17 cellular contexts compared by ENCODE assay signal in genomic region chr9:133525677-133526076, GRCh38. TPM values are rescaled to one million over a fixed set of nuclear protein-coding genes. Genes with fewer than 3 reads are reported as not detected.
"Had no signal": no experiment of that assay in that cellular context is flagged by ENCODE, and none has a peak within 500 bp of the region (broad histone marks: within the 10 kb centered on the region; RNA-seq: fewer than 3 reads in every experiment).

No MANE protein-coding gene starts in this region.

- H3K36me3 ChIP-seq: ascending aorta, cardiac muscle cell, heart left ventricle had no signal

- DNase-seq: activated B cell treated with CpG ODN at 0.5 μM for 24 hours; activated CD4-positive, alpha-beta T cell treated with anti-CD3 and anti-CD28 coated beads, Interleukin-2, amount 10 ng/mL, durations not matched to agents 24 days and 14 days; activated naive CD4-positive, alpha-beta T cell; effector CD4-positive, alpha-beta T cell; left ventricle myocardium superior; stimulated activated CD4-positive, alpha-beta T cell treated with anti-CD3 and anti-CD28 coated beads, Interleukin-2, amount 100 ng/mL, for 48 hours; stimulated activated naive CD8-positive, alpha-beta T cell treated with anti-CD3 and anti-CD28 coated beads, Interleukin-15, Interleukin-2, amounts not matched to agents 100 U/mL and 50 U/mL, for 24 hours had no signal

- H3K27ac Mint-ChIP-seq: activated B cell treated with CpG ODN at 0.5 μM for 24 hours; activated CD4-positive, alpha-beta T cell treated with anti-CD3 and anti-CD28 coated beads, Interleukin-2, amount 10 ng/mL, durations not matched to agents 24 days and 14 days; activated T-helper 1 cell treated with anti-CD3 and anti-CD28 coated beads, Interleukin-12 subunit alpha, Interleukin-12 subunit beta, Interleukin-2, Interleukin-4 antibody, amounts not matched to agents 30 ng/mL and 10 ng/mL and 1 ng/mL, durations not matched to agents 14 hours and 24 hours and 36 hours; T-helper 1 cell treated with Interleukin-12 subunit alpha and Interleukin-12 subunit beta and Interleukin-4 antibody, amounts not matched to agents 30 μg/mL and 1 μg/mL, for 36 hours had no signal

- H3K9me3 ChIP-seq: ascending aorta, heart left ventricle had no signal

- H3K27ac ChIP-seq: ascending aorta, cardiac muscle cell, coronary artery had no signal

- H3K4me1 Mint-ChIP-seq: activated B cell treated with CpG ODN at 0.5 μM for 24 hours; activated CD4-positive, alpha-beta T cell treated with anti-CD3 and anti-CD28 coated beads, Interleukin-2, amount 10 ng/mL, durations not matched to agents 24 days and 14 days had no signal

- H3K4me3 ChIP-seq: ascending aorta, cardiac muscle cell, coronary artery, heart left ventricle had no signal

- H3K4me3 Mint-ChIP-seq: activated B cell treated with CpG ODN at 0.5 μM for 24 hours; activated CD4-positive, alpha-beta T cell treated with anti-CD3 and anti-CD28 coated beads, Interleukin-2, amount 10 ng/mL, durations not matched to agents 24 days and 14 days; activated T-helper 1 cell treated with anti-CD3 and anti-CD28 coated beads, Interleukin-12 subunit alpha, Interleukin-12 subunit beta, Interleukin-2, Interleukin-4 antibody, amounts not matched to agents 30 ng/mL and 10 ng/mL and 1 ng/mL, durations not matched to agents 14 hours and 24 hours and 36 hours; T-helper 1 cell treated with Interleukin-12 subunit alpha and Interleukin-12 subunit beta and Interleukin-4 antibody, amounts not matched to agents 30 μg/mL and 1 μg/mL, for 36 hours had no signal

- H3K27me3 ChIP-seq: ascending aorta, cardiac muscle cell had no signal

- ATAC-seq: heart left ventricle; left ventricle myocardium superior; stimulated activated naive CD8-positive, alpha-beta T cell treated with anti-CD3 and anti-CD28 coated beads, Interleukin-15, Interleukin-2, amounts not matched to agents 100 U/mL and 50 U/mL, for 24 hours had no signal

- H3K9me3 Mint-ChIP-seq: activated B cell treated with CpG ODN at 0.5 μM for 24 hours; activated CD4-positive, alpha-beta T cell treated with anti-CD3 and anti-CD28 coated beads, Interleukin-2, amount 10 ng/mL, durations not matched to agents 24 days and 14 days; activated T-helper 1 cell treated with anti-CD3 and anti-CD28 coated beads, Interleukin-12 subunit alpha, Interleukin-12 subunit beta, Interleukin-2, Interleukin-4 antibody, amounts not matched to agents 30 ng/mL and 10 ng/mL and 1 ng/mL, durations not matched to agents 14 hours and 24 hours and 36 hours; T-helper 1 cell treated with Interleukin-12 subunit alpha and Interleukin-12 subunit beta and Interleukin-4 antibody, amounts not matched to agents 30 μg/mL and 1 μg/mL, for 36 hours had no signal

RNA-seq across cellular contexts. Expression of gene MYMK, which starts 0.9 kb away (rescaled TPM):
- total RNA-seq: activated B cell treated with CpG ODN at 0.5 μM for 24 hours; activated CD4-positive, alpha-beta T cell treated with anti-CD3 and anti-CD28 coated beads, Interleukin-2, amount 10 ng/mL, durations not matched to agents 24 days and 14 days; activated T-helper 1 cell treated with anti-CD3 and anti-CD28 coated beads, Interleukin-12 subunit alpha, Interleukin-12 subunit beta, Interleukin-2, Interleukin-4 antibody, amounts not matched to agents 30 ng/mL and 10 ng/mL and 1 ng/mL, durations not matched to agents 14 hours and 24 hours and 36 hours; ascending aorta; cardiac muscle cell; frontal cortex; heart left ventricle; left ventricle myocardium superior; posterior vena cava; temporal lobe; ureter had no signal
- polyA plus RNA-seq: cardiac muscle cell, heart left ventricle had no signal

RNA-seq across cellular contexts. Expression of gene ADAMTSL2, which starts 8.8 kb away (rescaled TPM):
- total RNA-seq: activated B cell treated with CpG ODN at 0.5 μM for 24 hours; activated CD4-positive, alpha-beta T cell treated with anti-CD3 and anti-CD28 coated beads, Interleukin-2, amount 10 ng/mL, durations not matched to agents 24 days and 14 days; activated T-helper 1 cell treated with anti-CD3 and anti-CD28 coated beads, Interleukin-12 subunit alpha, Interleukin-12 subunit beta, Interleukin-2, Interleukin-4 antibody, amounts not matched to agents 30 ng/mL and 10 ng/mL and 1 ng/mL, durations not matched to agents 14 hours and 24 hours and 36 hours had no signal
